8 cellular contexts compared by ENCODE assay signal in genomic region chr13:42354246-42355117, GRCh38.
A peak's percentile ranks its signal among the peaks of the same experiment; 100 is the strongest.
DNase-seq lines count a peak whose midpoint lies in the region; ATAC-seq, FAIRE-seq and TF ChIP-seq lines count a peak whose summit lies in the region.

No MANE protein-coding gene starts in this region.

- H3K9me3 ChIP-seq in HEK293 (ENCODE audit: control insufficient read depth, insufficient read depth, low read depth, low read length) (no peaks in the 10 kb centered on the region), OCI-LY3 (ENCODE audit: insufficient read depth, low read length) (no peaks in the 10 kb centered on the region), astrocyte (ENCODE audit: insufficient read depth, low read depth, low read length) (no peaks in the 10 kb centered on the region)

- H3K4me3 ChIP-seq in HEK293 (ENCODE audit: low read depth, low read length) = no peak overlapping the region
- H3K4me3 ChIP-seq in OCI-LY3 (ENCODE audit: low read length) = no peak overlapping the region
- H3K4me3 ChIP-seq in astrocyte (ENCODE audit: insufficient read depth, low read depth, low read length) = no peak overlapping the region

- peaks cover 2% of the 10 kb centered on the region for H3K36me3 Mint-ChIP-seq in astrocyte (ENCODE audit: low read depth, unreplicated experiment)

- H3K27ac ChIP-seq in HEK293 (ENCODE audit: extremely low read depth, low read depth, low read length) = no peak overlapping the region
- no peak overlapping the region for H3K27ac ChIP-seq in OCI-LY3 (ENCODE audit: low read length)
- H3K27ac ChIP-seq in astrocyte (ENCODE audit: low read depth, low read length) = peak overlapping the region; percentile 27

- H3K9ac ChIP-seq in OCI-LY3 (ENCODE audit: low read length) (no peak overlapping the region), astrocyte (ENCODE audit: low read length) (peak overlapping the region; percentile 14)

- peak overlapping the region; percentile 64; the same call in 1 of the 2 replicates for H2AFZ ChIP-seq in OCI-LY3 (ENCODE audit: low read depth, low read length)
- H2AFZ ChIP-seq in astrocyte (ENCODE audit: low read depth, low read length) = peak overlapping the region; percentile 25

- H4K20me1 ChIP-seq in OCI-LY3 (ENCODE audit: insufficient read depth, low read length) (no peaks in the 10 kb centered on the region), astrocyte (ENCODE audit: insufficient read depth, low read length) (no peaks in the 10 kb centered on the region)

- no peak for ATAC-seq in GM21737 (IDR thresholded peaks at IDR 0.05; ENCODE audit: unreplicated experiment)

- H3K4me1 ChIP-seq in HEK293 (ENCODE audit: control insufficient read depth, insufficient read depth, low read length) (no peaks in the 10 kb centered on the region), OCI-LY3 (ENCODE audit: low read length) (peaks cover 18% of the 10 kb centered on the region), astrocyte (ENCODE audit: insufficient read depth, low read length) (peaks cover 14% of the 10 kb centered on the region)

- no peak overlapping the region for H3K4me3 Mint-ChIP-seq in astrocyte (ENCODE audit: unreplicated experiment)

- DNase-seq in NCI-H748 (lab: John Stamatoyannopoulos, UW; ENCODE audit: unreplicated experiment) (peak; percentile 7), NCI-H748 treated with DMSO at 0.1 percent for 48 hours (lab: John Stamatoyannopoulos, UW) (no peak), astrocyte (ENCODE audit: low read depth) (peak; percentile 91), non-pigmented ciliary epithelial cell (ENCODE audit: low read depth) (peak; percentile 84), SIG-M5 treated with dmso at 0.1 percent for 504 hours (lab: John Stamatoyannopoulos, UW; ENCODE audit: unreplicated experiment) (no peak)

- H3K27me3 ChIP-seq in OCI-LY3 (ENCODE audit: low read depth, low read length) (no peaks in the 10 kb centered on the region), astrocyte (ENCODE audit: insufficient read depth, low read length) (no peaks in the 10 kb centered on the region)

- peaks cover 15% of the 10 kb centered on the region for H3K27me3 Mint-ChIP-seq in astrocyte (ENCODE audit: low read depth, unreplicated experiment)

- no peak overlapping the region for H3K27ac Mint-ChIP-seq in astrocyte (ENCODE audit: unreplicated experiment)

- H3K36me3 ChIP-seq in HEK293 (ENCODE audit: control insufficient read depth in 2 of 2, insufficient read depth in 1 of 2, low read length in 2 of 2) (no peaks in the 10 kb centered on the region), OCI-LY3 (replicated peaks; ENCODE audit: low read depth, low read length) (no peaks in the 10 kb centered on the region), astrocyte (ENCODE audit: insufficient read depth, low read length) (no peaks in the 10 kb centered on the region)

- H3K79me2 ChIP-seq in OCI-LY3 (ENCODE audit: low read length) = no peaks in the 10 kb centered on the region
- H3K79me2 ChIP-seq in astrocyte (ENCODE audit: insufficient read depth, low read length) = no peaks in the 10 kb centered on the region

- H3K4me2 ChIP-seq in OCI-LY3 (ENCODE audit: low read length) = peak overlapping the region; percentile 25
- H3K4me2 ChIP-seq in astrocyte (ENCODE audit: low read length) = peak overlapping the region; percentile 26

- CTCF ChIA-PET in HEK293 (lab: Yijun Ruan, JAX) = no interaction called here

- H3K9me3 Mint-ChIP-seq in astrocyte (ENCODE audit: unreplicated experiment) = peaks cover 5% of the 10 kb centered on the region

- TF ChIP-seq CTCF in HEK293 (tag by site-specific recombination; IDR thresholded peaks at IDR 0.05) (no peak), OCI-LY3 (IDR thresholded peaks at IDR 0.05; ENCODE audit: low read depth, low read length) (peak; percentile 51), astrocyte (IDR thresholded peaks at IDR 0.05; ENCODE audit: insufficient read depth, low read depth, low read length) (peak; percentile 6)

- POLR2A ChIA-PET in HEK293 (lab: Yijun Ruan, JAX) = no interaction called here

- H3K4me1 Mint-ChIP-seq in astrocyte (ENCODE audit: low read depth, unreplicated experiment) = peaks cover 2% of the 10 kb centered on the region

- no peak for FAIRE-seq in astrocyte (lab: Jason Lieb, UNC)

TF ChIP-seq in HEK293, 187 proteins besides CTCF, POLR2A, EP300 and RAD21:
- TF ChIP-seq ZBTB44 (tag by site-specific recombination; IDR thresholded peaks at IDR 0.05) (0 out of 2 replicates have a peak, but pooled peaks have one; percentile 30), ZNF555 (tag by site-specific recombination; conservative IDR thresholded peaks at IDR 0.05) (no peak), ZIC2 (tag by site-specific recombination; IDR thresholded peaks at IDR 0.05) (0 out of 2 replicates have a peak, but pooled peaks have one; percentile 58), ZSCAN18 (tag by site-specific recombination; IDR thresholded peaks at IDR 0.05) (no peak), ZBTB21 (tag by site-specific recombination; IDR thresholded peaks at IDR 0.05) (0 out of 2 replicates have a peak, but pooled peaks have one; percentile 33)

Comparison
In these comparisons a context has a peak if more than half of its experiments do, and no peak if none do; other contexts are left out.
1. DNase-seq: peak in NCI-H748 (single experiment), astrocyte (single experiment) and non-pigmented ciliary epithelial cell (single experiment); none in NCI-H748 treated with DMSO at 0.1 percent for 48 hours (single experiment) and SIG-M5 treated with dmso at 0.1 percent for 504 hours (single experiment).